In genomic region chr5:103336967-103337366, GRCh38 we compare ENCODE assay signal across 22 cellular contexts.
"Had no signal": no experiment of that assay in that cellular context is flagged by ENCODE, and none has a peak within 500 bp of the region (broad histone marks: within the 10 kb centered on the region; RNA-seq: fewer than 3 reads in every experiment).

No MANE protein-coding gene starts in this region.

- H3K27me3 ChIP-seq: MG63, SJSA1 had no signal

- H3K4me1 ChIP-seq: SJSA1 had no signal

- H3K4me3 ChIP-seq: MG63, SJSA1, SK-N-MC had no signal

- DNase-seq: Karpas-422, KG1, MG63, NCI-H1092, NCI-H1105 treated with DMSO at 0.1 percent for 48 hours, NCI-H1417 treated with DMSO at 0.1 percent for 48 hours, NCI-H146, NCI-H1694 treated with DMSO at 0.1 percent for 48 hours, NCI-H1930, NCI-H2081, NCI-H2107, NCI-H2227 treated with DMSO at 0.1 percent for 48 hours, NCI-H446, NCI-H510A, NCI-H524 treated with DMSO at 0.1 percent for 48 hours, NCI-H69, NCI-H774, Right ventricle myocardium superior, RPMI8226, SIG-M5 had no signal

- H3K9me3 ChIP-seq: MG63, SJSA1 had no signal

- H3K27ac ChIP-seq: SJSA1, SK-N-MC had no signal

- H3K36me3 ChIP-seq: MG63, SJSA1 had no signal
